In genomic region chr9:36642817-36643216, GRCh38 we compare ENCODE assay signal across 7 cellular contexts.
"Had no signal": no experiment of that assay in that cellular context is flagged by ENCODE, and none has a peak within 500 bp of the region (broad histone marks: within the 10 kb centered on the region; RNA-seq: fewer than 3 reads in every experiment).

No MANE protein-coding gene starts in this region.

- H2AFZ ChIP-seq: GM23338 had no signal

- ATAC-seq: GM23338, HCT116 had no signal

- H3K4me1 ChIP-seq: HAP-1 had no signal

- H3K9me3 ChIP-seq: HAP-1 had no signal

- H3K4me3 ChIP-seq: GM23338, HAP-1 had no signal

- DNase-seq: H7, HFFc6, KG1 had no signal

- FAIRE-seq: HTR-8/SVneo had no signal

- H3K4me2 ChIP-seq: GM23338 had no signal
